ENCODE assay signal across 8 cellular contexts in genomic region chr6:79544939-79545450, GRCh38. TPM values are rescaled to one million over a fixed set of nuclear protein-coding genes. Genes with fewer than 3 reads are reported as not detected.
DNase-seq lines count a peak whose midpoint lies in the region; ATAC-seq and TF ChIP-seq lines count a peak whose summit lies in the region.

No MANE protein-coding gene starts in this region.

- DNase-seq in DMS79 (lab: John Stamatoyannopoulos, UW) (peak; percentile 90), NCI-H82 (lab: John Stamatoyannopoulos, UW) (peak; percentile 82), breast epithelium (ENCODE audit: low spot score in 2 of 2) (peak; percentile 66 to 84)
- no peak for DNase-seq in activated T-helper 1 cell treated with anti-CD3 and anti-CD28 coated beads, Interleukin-12 subunit alpha, Interleukin-12 subunit beta, Interleukin-2, Interleukin-4 antibody, amounts not matched to agents 30 ng/mL and 10 ng/mL and 1 ng/mL, durations not matched to agents 14 hours and 24 hours and 36 hours (ENCODE audit: low spot score)

- H3K4me2 ChIP-seq in skeletal muscle satellite cell (ENCODE audit: low read length), result peak overlapping the region; percentile 69

- H3K27me3 ChIP-seq in breast epithelium, result no peaks in the 10 kb centered on the region
- H3K27me3 ChIP-seq in iPS-18a (ENCODE audit: control insufficient read depth, insufficient read depth, low read length), result no peaks in the 10 kb centered on the region
- no peaks in the 10 kb centered on the region for H3K27me3 ChIP-seq in skeletal muscle satellite cell (ENCODE audit: control insufficient read depth, insufficient read depth, low read length)

- H3K4me1 ChIP-seq in breast epithelium (no peaks in the 10 kb centered on the region), iPS-18a (ENCODE audit: control insufficient read depth, low read depth, low read length) (peaks cover 29% of the 10 kb centered on the region), skeletal muscle satellite cell (ENCODE audit: control insufficient read depth, insufficient read depth, low read length) (peaks cover 23% of the 10 kb centered on the region)

- no peak overlapping the region for H3K4me3 Mint-ChIP-seq in activated T-helper 1 cell treated with anti-CD3 and anti-CD28 coated beads, Interleukin-12 subunit alpha, Interleukin-12 subunit beta, Interleukin-2, Interleukin-4 antibody, amounts not matched to agents 30 ng/mL and 10 ng/mL and 1 ng/mL, durations not matched to agents 14 hours and 24 hours and 36 hours

- TF ChIP-seq POLR2A in breast epithelium (IDR thresholded peaks at IDR 0.05), result no peak

- H3K27ac Mint-ChIP-seq in activated T-helper 1 cell treated with anti-CD3 and anti-CD28 coated beads, Interleukin-12 subunit alpha, Interleukin-12 subunit beta, Interleukin-2, Interleukin-4 antibody, amounts not matched to agents 30 ng/mL and 10 ng/mL and 1 ng/mL, durations not matched to agents 14 hours and 24 hours and 36 hours, result no peak overlapping the region

- H3K4me3 ChIP-seq in breast epithelium (peak overlapping the region in 2 of 3 donors; percentile 16 to 46), iPS-18a (ENCODE audit: low read length) (no peak overlapping the region), skeletal muscle satellite cell (ENCODE audit: low read length) (no peak overlapping the region)

- H3K9me3 Mint-ChIP-seq in activated T-helper 1 cell treated with anti-CD3 and anti-CD28 coated beads, Interleukin-12 subunit alpha, Interleukin-12 subunit beta, Interleukin-2, Interleukin-4 antibody, amounts not matched to agents 30 ng/mL and 10 ng/mL and 1 ng/mL, durations not matched to agents 14 hours and 24 hours and 36 hours, result no peaks in the 10 kb centered on the region

- H3K36me3 Mint-ChIP-seq in activated T-helper 1 cell treated with anti-CD3 and anti-CD28 coated beads, Interleukin-12 subunit alpha, Interleukin-12 subunit beta, Interleukin-2, Interleukin-4 antibody, amounts not matched to agents 30 ng/mL and 10 ng/mL and 1 ng/mL, durations not matched to agents 14 hours and 24 hours and 36 hours (ENCODE audit: low read depth), result no peaks in the 10 kb centered on the region

- H3K27me3 Mint-ChIP-seq in activated T-helper 1 cell treated with anti-CD3 and anti-CD28 coated beads, Interleukin-12 subunit alpha, Interleukin-12 subunit beta, Interleukin-2, Interleukin-4 antibody, amounts not matched to agents 30 ng/mL and 10 ng/mL and 1 ng/mL, durations not matched to agents 14 hours and 24 hours and 36 hours (ENCODE audit: insufficient read depth), result no peaks in the 10 kb centered on the region

- TF ChIP-seq CTCF in breast epithelium (IDR thresholded peaks at IDR 0.05), result peak; percentile 30 to 82 (median 60)

- H3K9me3 ChIP-seq in breast epithelium, result no peaks in the 10 kb centered on the region
- H3K9me3 ChIP-seq in iPS-18a (ENCODE audit: control insufficient read depth, low read depth, low read length), result no peaks in the 10 kb centered on the region
- no peaks in the 10 kb centered on the region for H3K9me3 ChIP-seq in skeletal muscle satellite cell (replicated peaks; ENCODE audit: low read length)

- peak overlapping the region; percentile 76 to 85 for H3K27ac ChIP-seq in breast epithelium
- peak overlapping the region; percentile 79 for H3K27ac ChIP-seq in iPS-18a (ENCODE audit: low read length)

- peak; percentile 85 for ATAC-seq in GM21390 (IDR thresholded peaks at IDR 0.05; ENCODE audit: unreplicated experiment)
- peak; percentile 61 for ATAC-seq in HG03571 (IDR thresholded peaks at IDR 0.05; ENCODE audit: unreplicated experiment)

- intact Hi-C loops in breast epithelium (cut with DNase I; ENCODE audit: low total_unique reads), result no loop called here
- intact Hi-C loops in activated T-helper 1 cell treated with anti-CD3 and anti-CD28 coated beads, Interleukin-12 subunit alpha, Interleukin-12 subunit beta, Interleukin-2, Interleukin-4 antibody, amounts not matched to agents 30 ng/mL and 10 ng/mL and 1 ng/mL, durations not matched to agents 14 hours and 24 hours and 36 hours (cut with micrococcal nuclease), result no loop called here

- H3K4me1 Mint-ChIP-seq in activated T-helper 1 cell treated with anti-CD3 and anti-CD28 coated beads, Interleukin-12 subunit alpha, Interleukin-12 subunit beta, Interleukin-2, Interleukin-4 antibody, amounts not matched to agents 30 ng/mL and 10 ng/mL and 1 ng/mL, durations not matched to agents 14 hours and 24 hours and 36 hours (ENCODE audit: low read depth), result no peaks in the 10 kb centered on the region

- H3K36me3 ChIP-seq in breast epithelium, result no peaks in the 10 kb centered on the region
- H3K36me3 ChIP-seq in iPS-18a (ENCODE audit: control insufficient read depth, low read depth, low read length), result no peaks in the 10 kb centered on the region
- no peaks in the 10 kb centered on the region for H3K36me3 ChIP-seq in skeletal muscle satellite cell (ENCODE audit: insufficient read depth, low read length)

- H3K9ac ChIP-seq in iPS-18a (ENCODE audit: low read length) (peak overlapping the region; percentile 59), skeletal muscle satellite cell (ENCODE audit: low read depth, low read length) (peak overlapping the region; percentile 68)

RNA-seq across cellular contexts. Expression of gene LCA5, which starts 7.8 kb away (rescaled TPM):
- total RNA-seq in breast epithelium, result 10 to 100 TPM in 1 of 3 donors, 1 to 10 TPM in 2; 8.0 to 15.2 (median 8.2) TPM
- 3.3 and 4.1 TPM in 2 replicates for total RNA-seq in skeletal muscle satellite cell (2012; rRNA removed)
- 0.08 and 0.17 TPM in 2 replicates for total RNA-seq in activated T-helper 1 cell treated with anti-CD3 and anti-CD28 coated beads, Interleukin-12 subunit alpha, Interleukin-12 subunit beta, Interleukin-2, Interleukin-4 antibody, amounts not matched to agents 30 ng/mL and 10 ng/mL and 1 ng/mL, durations not matched to agents 14 hours and 24 hours and 36 hours

Comparison
In these comparisons a context has a peak if more than half of its experiments do, and no peak if none do; other contexts are left out.
1. H3K4me3 ChIP-seq: peak in breast epithelium (2 of 3); none in iPS-18a (single experiment) and skeletal muscle satellite cell (single experiment).